ENCODE assay signal across 7 cellular contexts in the genomic region with DNA sequence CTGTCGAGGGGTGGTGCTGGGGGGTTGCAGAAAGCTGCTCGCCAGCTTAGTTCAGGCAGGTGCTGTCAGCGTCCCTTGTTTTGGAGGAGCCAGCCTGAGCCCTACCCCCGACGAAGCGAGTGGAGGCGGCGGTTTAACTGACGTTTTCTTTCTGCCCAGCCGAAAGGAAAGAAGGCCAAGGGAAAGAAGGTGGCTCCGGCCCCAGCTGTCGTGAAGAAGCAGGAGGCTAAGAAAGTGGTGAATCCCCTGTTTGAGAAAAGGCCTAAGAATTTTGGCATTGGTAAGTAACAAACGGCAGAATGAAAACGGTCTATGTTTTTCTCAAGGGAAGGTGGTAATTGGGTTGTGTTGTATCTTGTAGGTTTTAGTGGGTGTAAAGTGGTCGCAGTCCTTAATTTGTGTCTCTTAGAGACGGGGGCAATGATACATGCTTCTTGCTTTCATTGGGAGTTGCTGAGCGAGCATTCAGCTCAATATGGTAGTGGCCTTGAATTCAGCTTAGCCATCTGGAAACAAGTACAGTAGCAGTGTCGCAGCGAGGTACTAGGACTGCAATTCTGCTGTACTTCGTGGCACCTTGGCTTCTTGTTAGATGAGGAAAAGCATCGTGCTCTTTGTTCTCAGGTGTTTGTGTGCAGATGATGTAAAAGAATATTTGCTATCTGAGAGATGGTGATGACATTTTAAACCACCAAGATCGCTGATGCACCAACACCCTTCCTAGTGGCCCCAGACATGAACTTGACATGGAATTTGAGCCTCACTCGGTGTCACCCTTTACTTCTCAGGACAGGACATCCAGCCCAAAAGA. TPM values are rescaled to one million over a fixed set of nuclear protein-coding genes. Genes with fewer than 3 reads are reported as not detected.
DNase-seq lines count a peak whose midpoint lies in the region; ATAC-seq and TF ChIP-seq lines count a peak whose summit lies in the region.

No MANE protein-coding gene starts in this region.

- no peaks in the 10 kb centered on the region for H3K9me3 Mint-ChIP-seq in activated naive CD4-positive, alpha-beta T cell treated with anti-CD3 and anti-CD28 coated beads, Interleukin-2, amount 50 U/mL, for 72 hours

- 11 to 14% (median 13%) methylated on average over 22 to 23 of the region's 23 CpGs for WGBS in stomach, 5 donors

- peaks cover 32 to 39% of the 10 kb centered on the region in 2 donors for H3K36me3 Mint-ChIP-seq in activated naive CD4-positive, alpha-beta T cell treated with anti-CD3 and anti-CD28 coated beads, Interleukin-2, amount 50 U/mL, for 72 hours

- TF ChIP-seq EP300 in stomach (IDR thresholded peaks at IDR 0.05), result no peak

- H3K4me3 ChIP-seq in HUES6 (ENCODE audit: low read depth, low read length) (peak overlapping the region; percentile 78), iPS-20b (ENCODE audit: low read length) (peak overlapping the region; percentile 87), stomach (peak overlapping the region; percentile 82 to 93 (median 88))

- H3K9me3 ChIP-seq in HUES6 (ENCODE audit: control insufficient read depth, insufficient read depth, low read depth, low read length) (no peaks in the 10 kb centered on the region), iPS-20b (ENCODE audit: insufficient read depth, low read depth, low read length) (no peaks in the 10 kb centered on the region), stomach (no peaks in the 10 kb centered on the region)

- peak overlapping the region; percentile 98 to 100 for H3K27ac Mint-ChIP-seq in activated naive CD4-positive, alpha-beta T cell treated with anti-CD3 and anti-CD28 coated beads, Interleukin-2, amount 50 U/mL, for 72 hours

- H3K4me1 ChIP-seq in HUES6 (ENCODE audit: control insufficient read depth, insufficient read depth, low read length) (peaks cover 11% of the 10 kb centered on the region; the same call in 1 of the 2 replicates), iPS-20b (ENCODE audit: insufficient read depth, low read length) (no peaks in the 10 kb centered on the region), stomach (peaks cover 26 to 43% (median 42%) of the 10 kb centered on the region in 4 donors)

- no peak for TF ChIP-seq CTCF in stomach (IDR thresholded peaks at IDR 0.05)

- no peak for DNase-seq in activated naive CD4-positive, alpha-beta T cell treated with anti-CD3 and anti-CD28 coated beads, Interleukin-2, amount 50 U/mL, for 72 hours (ENCODE audit: low spot score in 2 of 2)
- no peak for DNase-seq in stomach
- no peak for DNase-seq in MV-4-11 (lab: John Stamatoyannopoulos, UW)
- DNase-seq in NCI-H2227 treated with DMSO at 0.1 percent for 48 hours (lab: John Stamatoyannopoulos, UW), result no peak

- H3K36me3 ChIP-seq in HUES6 (ENCODE audit: control insufficient read depth, insufficient read depth, low read length) (peaks cover 72% of the 10 kb centered on the region), iPS-20b (ENCODE audit: insufficient read depth, low read depth, low read length) (peaks cover 80% of the 10 kb centered on the region), stomach (peaks cover 59 to 71% (median 70%) of the 10 kb centered on the region in 4 donors)

- H3K9ac ChIP-seq in HUES6 (ENCODE audit: low read length) (peak overlapping the region; percentile 100), iPS-20b (ENCODE audit: low read depth, low read length) (peak overlapping the region; percentile 100)

- ATAC-seq in activated naive CD4-positive, alpha-beta T cell treated with anti-CD3 and anti-CD28 coated beads, Interleukin-2, amount 50 U/mL, for 72 hours, result no peak
- ATAC-seq in GM19397 (IDR thresholded peaks at IDR 0.05; ENCODE audit: unreplicated experiment), result no peak

- H3K27me3 ChIP-seq in HUES6 (ENCODE audit: control insufficient read depth, insufficient read depth, low read length) (no peaks in the 10 kb centered on the region), iPS-20b (ENCODE audit: insufficient read depth, low read length) (no peaks in the 10 kb centered on the region), stomach (no peaks in the 10 kb centered on the region)

- intact Hi-C loops in stomach (cut with DNase I; ENCODE audit: low total_unique reads), result no loop called here

- no peak for TF ChIP-seq POLR2A in stomach (IDR thresholded peaks at IDR 0.05)

- H3K27ac ChIP-seq in HUES6 (ENCODE audit: low read depth, low read length), result peak overlapping the region; percentile 98
- H3K27ac ChIP-seq in iPS-20b (ENCODE audit: low read length), result peak overlapping the region; percentile 94
- H3K27ac ChIP-seq in stomach, result peak overlapping the region; percentile 90 to 97 (median 91)

RNA-seq across cellular contexts. Expression of a gene that starts 0.9 kb away (rescaled TPM):
- total RNA-seq in activated naive CD4-positive, alpha-beta T cell treated with anti-CD3 and anti-CD28 coated beads, Interleukin-2, amount 50 U/mL, for 72 hours, result 1,000 to 10,000 TPM; 3,254 to 3,908 TPM
- total RNA-seq in stomach, result 1,000 to 10,000 TPM in 4 of 5 donors, 100 to 1,000 TPM in 1; 809 to 1,438 (median 1,206) TPM
- 1,000 to 10,000 TPM; 3,101 to 4,243 (median 3,368) TPM for polyA plus RNA-seq in stomach

RNA-seq across cellular contexts. Expression of a gene that starts 1.0 kb away (rescaled TPM):
- 10 to 100 TPM; 27.7 to 29.4 TPM for total RNA-seq in activated naive CD4-positive, alpha-beta T cell treated with anti-CD3 and anti-CD28 coated beads, Interleukin-2, amount 50 U/mL, for 72 hours
- total RNA-seq in stomach, result 10 to 100 TPM in 4 of 5 donors, 1 to 10 TPM in 1; 4.7 to 27.7 (median 25.8) TPM
- 10 to 100 TPM; 11.4 to 18.3 (median 12.7) TPM for polyA plus RNA-seq in stomach

RNA-seq across cellular contexts. Expression of a gene that starts 7.3 kb away (rescaled TPM):
- total RNA-seq in activated naive CD4-positive, alpha-beta T cell treated with anti-CD3 and anti-CD28 coated beads, Interleukin-2, amount 50 U/mL, for 72 hours, result 10 to 100 TPM; 20.2 to 24.9 TPM
- 10 to 100 TPM in 3 of 5 donors, 1 to 10 TPM in 2; 1.7 to 46.9 (median 22.6) TPM for total RNA-seq in stomach
- 100 to 1,000 TPM in 1 of 3 donors, 10 to 100 TPM in 2; 92.5 to 118 (median 95.5) TPM for polyA plus RNA-seq in stomach

RNA-seq across cellular contexts. Expression of a gene that starts 7.4 kb away (rescaled TPM):
- 10 to 100 TPM in 1 of 2 donors, 1 to 10 TPM in 1; 10.0 to 12.9 TPM for total RNA-seq in activated naive CD4-positive, alpha-beta T cell treated with anti-CD3 and anti-CD28 coated beads, Interleukin-2, amount 50 U/mL, for 72 hours
- 10 to 100 TPM in 2 of 5 donors, 1 to 10 TPM in 3; 1.8 to 75.3 (median 7.1) TPM for total RNA-seq in stomach
- 10 to 100 TPM; 45.4 to 54.4 (median 47.1) TPM for polyA plus RNA-seq in stomach

RNA-seq across cellular contexts. Expression of a gene that starts 13.0 kb away (rescaled TPM):
- 10 to 100 TPM; 10.7 to 22.0 TPM for total RNA-seq in activated naive CD4-positive, alpha-beta T cell treated with anti-CD3 and anti-CD28 coated beads, Interleukin-2, amount 50 U/mL, for 72 hours
- total RNA-seq in stomach, result 100 to 1,000 TPM in 1 of 5 donors, 10 to 100 TPM in 3, 1 to 10 TPM in 1; 2.9 to 138 (median 20.1) TPM
- polyA plus RNA-seq in stomach, result 10 to 100 TPM; 13.0 to 14.8 (median 13.4) TPM
